In the genomic region with DNA sequence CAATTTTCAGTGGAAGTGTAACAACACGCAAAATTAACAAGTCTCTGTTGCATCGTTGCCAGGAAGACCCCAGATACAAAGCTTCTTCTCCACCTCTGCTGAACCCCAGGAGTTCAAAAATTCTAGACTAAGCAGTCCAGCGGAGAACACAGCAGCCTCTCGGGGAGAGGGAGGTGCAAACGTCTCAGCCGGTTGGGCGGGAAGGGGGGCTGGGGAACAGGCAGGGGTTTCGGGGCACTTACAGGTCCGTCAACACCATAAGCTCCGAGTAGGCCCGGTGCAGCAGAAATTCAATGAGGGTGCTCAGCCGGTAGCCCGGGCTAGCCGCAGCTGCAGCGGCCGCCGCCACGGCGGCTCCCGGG, we compare ENCODE assay signal across 1 cellular context.
TF ChIP-seq lines count a peak whose summit lies in the region.

No MANE protein-coding gene starts in this region.

TF ChIP-seq in HepG2, 621 proteins besides CTCF, POLR2A, EP300 and RAD21 (continued from another document):
- TF ChIP-seq, protein P1, sequence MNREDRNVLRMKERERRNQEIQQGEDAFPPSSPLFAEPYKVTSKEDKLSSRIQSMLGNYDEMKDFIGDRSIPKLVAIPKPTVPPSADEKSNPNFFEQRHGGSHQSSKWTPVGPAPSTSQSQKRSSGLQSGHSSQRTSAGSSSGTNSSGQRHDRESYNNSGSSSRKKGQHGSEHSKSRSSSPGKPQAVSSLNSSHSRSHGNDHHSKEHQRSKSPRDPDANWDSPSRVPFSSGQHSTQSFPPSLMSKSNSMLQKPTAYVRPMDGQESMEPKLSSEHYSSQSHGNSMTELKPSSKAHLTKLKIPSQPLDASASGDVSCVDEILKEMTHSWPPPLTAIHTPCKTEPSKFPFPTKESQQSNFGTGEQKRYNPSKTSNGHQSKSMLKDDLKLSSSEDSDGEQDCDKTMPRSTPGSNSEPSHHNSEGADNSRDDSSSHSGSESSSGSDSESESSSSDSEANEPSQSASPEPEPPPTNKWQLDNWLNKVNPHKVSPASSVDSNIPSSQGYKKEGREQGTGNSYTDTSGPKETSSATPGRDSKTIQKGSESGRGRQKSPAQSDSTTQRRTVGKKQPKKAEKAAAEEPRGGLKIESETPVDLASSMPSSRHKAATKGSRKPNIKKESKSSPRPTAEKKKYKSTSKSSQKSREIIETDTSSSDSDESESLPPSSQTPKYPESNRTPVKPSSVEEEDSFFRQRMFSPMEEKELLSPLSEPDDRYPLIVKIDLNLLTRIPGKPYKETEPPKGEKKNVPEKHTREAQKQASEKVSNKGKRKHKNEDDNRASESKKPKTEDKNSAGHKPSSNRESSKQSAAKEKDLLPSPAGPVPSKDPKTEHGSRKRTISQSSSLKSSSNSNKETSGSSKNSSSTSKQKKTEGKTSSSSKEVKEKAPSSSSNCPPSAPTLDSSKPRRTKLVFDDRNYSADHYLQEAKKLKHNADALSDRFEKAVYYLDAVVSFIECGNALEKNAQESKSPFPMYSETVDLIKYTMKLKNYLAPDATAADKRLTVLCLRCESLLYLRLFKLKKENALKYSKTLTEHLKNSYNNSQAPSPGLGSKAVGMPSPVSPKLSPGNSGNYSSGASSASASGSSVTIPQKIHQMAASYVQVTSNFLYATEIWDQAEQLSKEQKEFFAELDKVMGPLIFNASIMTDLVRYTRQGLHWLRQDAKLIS (CRISPR knock-in tag; IDR thresholded peaks at IDR 0.05) = no peak
TF ChIP-seq in HepG2: peak in this region for 1.
